Comparison of ENCODE assay signal across 27 cellular contexts in the genomic region with DNA sequence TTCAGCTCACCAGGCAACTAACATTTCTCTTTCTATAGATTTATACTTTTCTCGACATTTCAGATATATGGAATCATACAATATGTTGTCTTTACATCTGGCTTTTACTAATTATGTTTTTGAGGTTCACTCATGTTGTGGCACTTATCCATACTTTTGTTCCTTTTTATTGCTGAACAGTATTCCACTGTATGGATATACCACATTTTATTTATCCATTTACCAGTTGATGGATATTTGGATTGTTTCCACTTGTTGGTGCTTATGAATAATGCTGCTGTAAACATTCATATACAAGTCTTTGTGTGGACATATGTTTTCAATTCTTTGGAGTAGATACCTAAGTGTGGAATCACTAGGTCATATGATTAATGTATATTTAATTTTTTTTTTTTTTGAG.
"Had no signal": no experiment of that assay in that cellular context is flagged by ENCODE, and none has a peak within 500 bp of the region (broad histone marks: within the 10 kb centered on the region; RNA-seq: fewer than 3 reads in every experiment).

No MANE protein-coding gene starts in this region.

- H3K4me3 ChIP-seq: stomach, suprapubic skin, testis, thoracic aorta, thyroid gland, tibial artery, tibial nerve, transverse colon, upper lobe of left lung, upper lobe of right lung, uterus, vagina had no signal

- DNase-seq: stimulated activated CD4-positive, alpha-beta T cell treated with anti-CD3 and anti-CD28 coated beads, Interleukin-2, amount 100 ng/mL, for 48 hours; stimulated activated CD4-positive, alpha-beta T cell treated with anti-CD3 and anti-CD28 coated beads, Interleukin-4, amount 100 ng/mL, for 1 hour; stimulated activated CD4-positive, alpha-beta T cell treated with anti-CD3 and anti-CD28 coated beads, Interleukin-4, amount 100 ng/mL, for 24 hours; stimulated activated CD4-positive, alpha-beta T cell treated with anti-CD3 and anti-CD28 coated beads, Interleukin-4, amount 100 ng/mL, for 4 hours; stimulated activated CD8-positive, alpha-beta memory T cell treated with anti-CD3 and anti-CD28 coated beads, Interleukin-4, amount 100 ng/mL, for 48 hours; stimulated activated naive B cell treated with anti-CD40 and anti-IgM and Interleukin-4, amounts not matched to agents 10 μg/mL and 1 μg/mL and 100 μg/mL, for 72 hours; stimulated activated naive CD4-positive, alpha-beta T cell; stimulated activated naive CD4-positive, alpha-beta T cell treated with Interleukin-2 at 50 U/mL for 16 hours; stimulated activated naive CD8-positive, alpha-beta T cell treated with anti-CD3 and anti-CD28 coated beads, Interleukin-15, amount 100 ng/mL, for 72 hours; stimulated activated naive CD8-positive, alpha-beta T cell treated with anti-CD3 and anti-CD28 coated beads, Interleukin-15, Interleukin-2, amounts not matched to agents 100 U/mL and 50 U/mL, for 24 hours; stomach; substantia nigra; testis; thyroid gland; tibial artery; transverse colon; trophoblast cell; upper lobe of left lung; upper lobe of right lung; uterus had no signal

- H3K4me1 ChIP-seq: stomach, suprapubic skin, testis, thyroid gland, tibial artery, tibial nerve, transverse colon, upper lobe of left lung, upper lobe of right lung, uterus, vagina had no signal

- H3K27me3 ChIP-seq: stomach, suprapubic skin, testis, thyroid gland, tibial artery, tibial nerve, transverse colon, upper lobe of left lung, upper lobe of right lung, uterus, vagina had no signal

- ATAC-seq: stimulated activated effector memory CD8-positive, alpha-beta T cell treated with anti-CD3 and anti-CD28 coated beads, Interleukin-12 subunit alpha, Interleukin-12 subunit beta, amount 100 ng/mL, for 72 hours; stimulated activated memory B cell treated with anti-CD40 and anti-IgM and Interleukin-4, amounts not matched to agents 10 μg/mL and 1 μg/mL and 100 μg/mL, for 72 hours; stimulated activated naive B cell treated with anti-CD40 and anti-IgM and Interleukin-4, amounts not matched to agents 10 μg/mL and 1 μg/mL and 100 μg/mL, for 72 hours; stimulated activated naive CD8-positive, alpha-beta T cell treated with anti-CD3 and anti-CD28 coated beads, Interleukin-15, amount 100 ng/mL, for 72 hours; stimulated activated naive CD8-positive, alpha-beta T cell treated with anti-CD3 and anti-CD28 coated beads, Interleukin-15, Interleukin-2, amounts not matched to agents 100 U/mL and 50 U/mL, for 24 hours; upper lobe of right lung had no signal

- H3K27ac ChIP-seq: stomach, suprapubic skin, testis, thoracic aorta, thyroid gland, tibial artery, tibial nerve, transverse colon, upper lobe of left lung, upper lobe of right lung, uterus, vagina had no signal

- FAIRE-seq: urothelium cell line had no signal

- H3K9me3 ChIP-seq: suprapubic skin, testis, thoracic aorta, thyroid gland, upper lobe of left lung, upper lobe of right lung, uterus, vagina had no signal

- H3K36me3 ChIP-seq: stomach, suprapubic skin, thoracic aorta, thyroid gland, tibial artery, tibial nerve, transverse colon, upper lobe of left lung, upper lobe of right lung, uterus, vagina had no signal
